Comparison of ENCODE assay signal across 13 cellular contexts in genomic region chr2:133841905-133842304, GRCh38.
DNase-seq lines count a peak whose midpoint lies in the region; ATAC-seq and TF ChIP-seq lines count a peak whose summit lies in the region.
"Had no signal": no experiment of that assay in that cellular context is flagged by ENCODE, and none has a peak within 500 bp of the region (broad histone marks: within the 10 kb centered on the region; RNA-seq: fewer than 3 reads in every experiment).

No MANE protein-coding gene starts in this region.

- ATAC-seq in omental fat pad (ENCODE audit: low FRiP score) = no peak
- ATAC-seq: right lobe of liver had no signal

- no peak overlapping the region for H3K4me2 ChIP-seq in parathyroid adenoma (ENCODE audit: low read length)

- H3K36me3 ChIP-seq in SJCRH30 (no peaks in the 10 kb centered on the region), parathyroid adenoma (ENCODE audit: control insufficient read depth, insufficient read depth, low read length) (no peaks in the 10 kb centered on the region)
- H3K36me3 ChIP-seq: right lobe of liver had no signal

- H3K9me3 ChIP-seq in SJCRH30 (replicated peaks) (no peaks in the 10 kb centered on the region), parathyroid adenoma (ENCODE audit: control insufficient read depth, low read length) (no peaks in the 10 kb centered on the region)
- H3K9me3 ChIP-seq: right lobe of liver had no signal

- H3K4me1 ChIP-seq in SJCRH30 (peaks cover 5% of the 10 kb centered on the region), parathyroid adenoma (no peaks in the 10 kb centered on the region)
- H3K4me1 ChIP-seq: right lobe of liver had no signal

- H2AFZ ChIP-seq in parathyroid adenoma = peak overlapping the region; percentile 20

- H3K9ac ChIP-seq in parathyroid adenoma = no peak overlapping the region

- H3K4me3 ChIP-seq in SJCRH30 (no peak overlapping the region), parathyroid adenoma (ENCODE audit: low read depth, low read length) (no peak overlapping the region)
- H3K4me3 ChIP-seq: dorsolateral prefrontal cortex, right lobe of liver had no signal

- no peak for TF ChIP-seq CTCF in parathyroid adenoma (IDR thresholded peaks at IDR 0.05)
- no peak for TF ChIP-seq CTCF in omental fat pad (IDR thresholded peaks at IDR 0.05)

- H3K27me3 ChIP-seq in SJCRH30 = no peaks in the 10 kb centered on the region
- no peaks in the 10 kb centered on the region for H3K27me3 ChIP-seq in parathyroid adenoma (ENCODE audit: control insufficient read depth, insufficient read depth, low read length)
- H3K27me3 ChIP-seq: dorsolateral prefrontal cortex, right lobe of liver had no signal

- H3K79me2 ChIP-seq in parathyroid adenoma = no peaks in the 10 kb centered on the region

- in situ Hi-C loops in Caki2 (cut with HindIII; ENCODE audit: low pct_unique_long_range_greater_than_20kb, low sequenced_read_pairs) = no loop called here

- DNase-seq in Caki2 (ENCODE audit: low read depth) (peak; percentile 84), SJCRH30 (peak; percentile 12 to 31), fibroblast of peridontal ligament (ENCODE audit: extremely low read depth) (peak; percentile 99), NCI-H2107 (lab: John Stamatoyannopoulos, UW) (no peak), omental fat pad (ENCODE audit: low spot score) (no peak), SIG-M5 (lab: John Stamatoyannopoulos, UW) (no peak), GM19238 (ENCODE audit: insufficient read length, low spot score) (no peak)
- DNase-seq: activated T-cell treated with anti-CD3 and anti-CD28 coated beads for 4 hours, DMS153, dorsolateral prefrontal cortex, NCI-H1092 treated with DMSO at 0.1 percent for 48 hours, right lobe of liver had no signal

- H3K27ac ChIP-seq in SJCRH30 (no peak overlapping the region), parathyroid adenoma (no peak overlapping the region)
- H3K27ac ChIP-seq: dorsolateral prefrontal cortex, right lobe of liver had no signal

Comparison
In these comparisons a context has a peak if more than half of its experiments do, and no peak if none do; other contexts are left out.
1. DNase-seq: peak in Caki2 (single experiment), SJCRH30 (2 of 2) and fibroblast of peridontal ligament (single experiment); none in NCI-H2107 (single experiment), omental fat pad (single experiment), SIG-M5 (single experiment) and GM19238 (single experiment).